ENCODE assay signal across 34 cellular contexts in the genomic region with DNA sequence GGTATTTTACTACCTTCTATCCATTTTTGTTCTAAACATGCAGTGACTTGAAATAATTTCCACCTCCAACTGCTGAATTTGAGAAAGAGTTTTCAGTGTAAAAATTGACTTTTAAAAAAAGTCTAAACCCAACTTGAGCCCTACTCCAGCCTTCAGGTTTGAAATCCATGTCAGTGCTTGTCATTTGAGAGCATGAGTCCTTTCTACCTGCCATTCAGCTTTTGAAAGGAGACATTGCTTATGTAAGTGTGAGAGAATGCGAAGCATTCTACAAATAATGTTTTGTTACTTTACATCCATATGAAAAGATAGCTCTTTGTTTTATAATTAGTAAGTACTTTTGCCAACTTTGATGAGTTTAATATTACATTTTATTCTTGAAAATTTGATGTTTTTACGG.
"Had no signal": no experiment of that assay in that cellular context is flagged by ENCODE, and none has a peak within 500 bp of the region (broad histone marks: within the 10 kb centered on the region; RNA-seq: fewer than 3 reads in every experiment).

No MANE protein-coding gene starts in this region.

- H3K27ac ChIP-seq: coronary artery, esophagus squamous epithelium, heart right ventricle, left ventricle myocardium inferior, neural progenitor cell, parathyroid adenoma, right lobe of liver, suprapubic skin, transverse colon, upper lobe of right lung, uterus had no signal

- H3K4me3 ChIP-seq: coronary artery, esophagus squamous epithelium, heart right ventricle, left ventricle myocardium inferior, lung, mucosa of descending colon, neural progenitor cell, right lobe of liver, smooth muscle cell, suprapubic skin, transverse colon, upper lobe of right lung, uterus had no signal

- H3K36me3 ChIP-seq: esophagus squamous epithelium, heart right ventricle, left ventricle myocardium inferior, neural progenitor cell, right lobe of liver, suprapubic skin, transverse colon, upper lobe of right lung, uterus had no signal

- DNase-seq: dermis blood vessel endothelial cell; effector memory CD4-positive, alpha-beta T cell; erythroblast; esophagus squamous epithelium; foreskin melanocyte; glutamatergic neuron; heart right ventricle; hippocampal formation; immature natural killer cell; islet precursor cell; left colon; left ventricle myocardium inferior; mucosa of descending colon; naive B cell; right lobe of liver; stimulated activated CD4-positive, alpha-beta T cell treated with anti-CD3 and anti-CD28 coated beads, Interleukin-12 subunit alpha, Interleukin-12 subunit beta, amount 100 ng/mL, for 4 hours; stimulated activated CD4-positive, alpha-beta T cell treated with anti-CD3 and anti-CD28 coated beads, Interleukin-1b, Interleukin-23, amount 100 ng/mL, for 48 hours; stimulated activated CD4-positive, alpha-beta T cell treated with anti-CD3 and anti-CD28 coated beads, Interleukin-4, amount 100 ng/mL, for 1 hour; stimulated activated CD8-positive, alpha-beta memory T cell treated with anti-CD3 and anti-CD28 coated beads, Interleukin-4, amount 100 ng/mL, for 48 hours; stimulated activated naive CD4-positive, alpha-beta T cell; stimulated activated naive CD8-positive, alpha-beta T cell treated with anti-CD3 and anti-CD28 coated beads, Interleukin-15, amount 100 ng/mL, for 72 hours; transverse colon; upper lobe of right lung; uterus had no signal

- H3K9ac ChIP-seq: neural progenitor cell, parathyroid adenoma had no signal

- H3K4me3 Mint-ChIP-seq: immature natural killer cell; memory B cell; mesothelial cell of epicardium; naive B cell; natural killer cell treated with Interleukin-12 subunit alpha and Interleukin-12 subunit beta and Interleukin-15 and Interleukin-18, amount 100 ng/mL, for 72 hours; neural progenitor cell; stimulated activated naive CD8-positive, alpha-beta T cell treated with anti-CD3 and anti-CD28 coated beads, Interleukin-15, amount 100 ng/mL, for 72 hours had no signal

- H3K27me3 ChIP-seq: esophagus squamous epithelium, heart right ventricle, neural progenitor cell, right lobe of liver, suprapubic skin, transverse colon, upper lobe of right lung, uterus had no signal

- ATAC-seq: heart right ventricle; left colon; mucosa of descending colon; natural killer cell treated with Interleukin-12 subunit alpha and Interleukin-12 subunit beta and Interleukin-15 and Interleukin-18, amount 100 ng/mL, for 72 hours; right lobe of liver; stimulated activated naive CD8-positive, alpha-beta T cell treated with anti-CD3 and anti-CD28 coated beads, Interleukin-15, amount 100 ng/mL, for 72 hours; upper lobe of right lung had no signal

- H3K9me3 ChIP-seq: esophagus squamous epithelium, heart right ventricle, left ventricle myocardium inferior, mucosa of descending colon, right lobe of liver, suprapubic skin, transverse colon, upper lobe of right lung, uterus had no signal

- H3K27ac Mint-ChIP-seq: immature natural killer cell; memory B cell; mesothelial cell of epicardium; naive B cell; natural killer cell treated with Interleukin-12 subunit alpha and Interleukin-12 subunit beta and Interleukin-15 and Interleukin-18, amount 100 ng/mL, for 72 hours; neural progenitor cell; progenitor cell of endocrine pancreas; stimulated activated naive CD8-positive, alpha-beta T cell treated with anti-CD3 and anti-CD28 coated beads, Interleukin-15, amount 100 ng/mL, for 72 hours had no signal

- H3K4me2 ChIP-seq: neural progenitor cell, smooth muscle cell had no signal

- H3K27me3 Mint-ChIP-seq: natural killer cell treated with Interleukin-12 subunit alpha and Interleukin-12 subunit beta and Interleukin-15 and Interleukin-18, amount 100 ng/mL, for 72 hours; progenitor cell of endocrine pancreas had no signal

- H3K9me3 Mint-ChIP-seq: mesothelial cell of epicardium; natural killer cell treated with Interleukin-12 subunit alpha and Interleukin-12 subunit beta and Interleukin-15 and Interleukin-18, amount 100 ng/mL, for 72 hours; neural progenitor cell; stimulated activated naive CD8-positive, alpha-beta T cell treated with anti-CD3 and anti-CD28 coated beads, Interleukin-15, amount 100 ng/mL, for 72 hours had no signal

- H2AFZ ChIP-seq: neural progenitor cell, parathyroid adenoma had no signal

- H3K4me1 ChIP-seq: uterus had no signal

- H3K36me3 Mint-ChIP-seq: immature natural killer cell; mesothelial cell of epicardium; naive B cell; natural killer cell treated with Interleukin-12 subunit alpha and Interleukin-12 subunit beta and Interleukin-15 and Interleukin-18, amount 100 ng/mL, for 72 hours; neural progenitor cell had no signal
